In the genomic region with DNA sequence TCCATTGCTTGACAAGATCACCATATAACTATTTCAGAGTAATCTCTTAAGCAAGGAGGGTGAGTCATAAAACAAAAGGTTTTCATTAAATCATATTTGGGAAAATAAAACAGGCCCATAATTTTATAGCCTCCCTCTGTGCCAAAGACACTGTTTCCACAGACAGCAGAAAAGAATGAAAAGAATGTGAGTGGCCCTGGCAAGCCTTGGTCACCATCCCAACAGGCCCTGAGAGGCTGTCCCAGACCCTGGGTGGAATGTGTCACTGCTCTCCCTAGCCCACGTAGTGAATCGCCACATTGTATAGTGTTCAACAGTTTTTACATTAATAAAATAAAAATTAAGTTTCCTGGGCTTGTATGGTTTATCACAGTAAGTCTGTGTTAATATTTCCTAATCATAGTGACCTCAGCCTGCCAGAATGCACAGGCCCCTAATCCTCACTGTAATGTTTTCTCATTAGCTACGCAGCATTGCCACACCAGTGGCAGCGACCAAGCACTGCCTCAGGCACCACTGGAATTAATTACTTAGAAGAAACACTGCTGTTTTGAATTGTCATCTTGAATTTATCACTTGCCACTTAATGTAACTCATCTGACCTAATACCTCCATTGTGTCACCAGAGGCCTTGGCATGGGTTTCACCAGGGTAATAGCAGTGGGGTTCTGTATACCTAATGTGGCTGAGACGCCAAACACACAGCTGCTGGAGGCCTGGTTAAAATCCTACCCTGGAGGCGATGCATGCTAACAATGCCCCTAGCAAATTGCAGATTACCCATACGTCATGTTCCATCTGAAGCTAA, we compare ENCODE assay signal across 13 cellular contexts.
DNase-seq lines count a peak whose midpoint lies in the region; ATAC-seq and TF ChIP-seq lines count a peak whose summit lies in the region.
"Had no signal": no experiment of that assay in that cellular context is flagged by ENCODE, and none has a peak within 500 bp of the region (broad histone marks: within the 10 kb centered on the region; RNA-seq: fewer than 3 reads in every experiment).

No MANE protein-coding gene starts in this region.

- H3K27ac Mint-ChIP-seq in type B pancreatic cell (peak overlapping the region; percentile 65), Calu3 (ENCODE audit: unreplicated experiment) (no peak overlapping the region)
- H3K27ac Mint-ChIP-seq: activated CD4-positive, alpha-beta T cell treated with anti-CD3 and anti-CD28 coated beads, Interleukin-2, amount 10 ng/mL, durations not matched to agents 7 days and 5 days had no signal

- DNase-seq in HT-29 (ENCODE audit: low spot score) (peak; percentile 5), astrocyte of the hippocampus (ENCODE audit: low read depth, low spot score) (peak; percentile 43), kidney tubule cell (ENCODE audit: low spot score) (peak; percentile 21), type B pancreatic cell (ENCODE audit: extremely low spot score, unreplicated experiment) (no peak), Calu3 (no peak), HUDEP-2 (lab: John Stamatoyannopoulos, UW; ENCODE audit: unreplicated experiment in 76 of 76) (no peak)
- DNase-seq: activated CD4-positive, alpha-beta T cell treated with anti-CD3 and anti-CD28 coated beads, Interleukin-2, amount 10 ng/mL, durations not matched to agents 7 days and 5 days; amygdala; NCI-H1436; RPMI8226; stimulated activated CD4-positive, alpha-beta T cell treated with anti-CD3 and anti-CD28 coated beads, Interleukin-1b, Interleukin-23, amount 100 ng/mL, for 48 hours had no signal

- H3K27me3 Mint-ChIP-seq in type B pancreatic cell (no peaks in the 10 kb centered on the region), Calu3 (ENCODE audit: unreplicated experiment) (no peaks in the 10 kb centered on the region)

- ATAC-seq in HG02798 (IDR thresholded peaks at IDR 0.05; ENCODE audit: poor library complexity, unreplicated experiment) (no peak), HG02973 (IDR thresholded peaks at IDR 0.05; ENCODE audit: unreplicated experiment) (no peak)

- CTCF ChIA-PET in Calu3 (lab: Charles Lee) = interaction anchor here (0.8 kb wide), 1 partner anchor 438 kb away, joined by 4 read pairs; no protein-coding TSS in a partner anchor

- H3K9me3 Mint-ChIP-seq in type B pancreatic cell = no peaks in the 10 kb centered on the region
- H3K9me3 Mint-ChIP-seq in Calu3 (ENCODE audit: low read depth, unreplicated experiment) = no peaks in the 10 kb centered on the region
- H3K9me3 Mint-ChIP-seq: activated CD4-positive, alpha-beta T cell treated with anti-CD3 and anti-CD28 coated beads, Interleukin-2, amount 10 ng/mL, durations not matched to agents 7 days and 5 days had no signal

- H3K4me1 Mint-ChIP-seq in type B pancreatic cell (ENCODE audit: unreplicated experiment) = peaks cover 12% of the 10 kb centered on the region
- H3K4me1 Mint-ChIP-seq in Calu3 (ENCODE audit: low read depth, unreplicated experiment) = peaks cover 7% of the 10 kb centered on the region
- H3K4me1 Mint-ChIP-seq: activated CD4-positive, alpha-beta T cell treated with anti-CD3 and anti-CD28 coated beads, Interleukin-2, amount 10 ng/mL, durations not matched to agents 7 days and 5 days had no signal

- TF ChIP-seq CTCF in type B pancreatic cell (conservative IDR thresholded peaks at IDR 0.05) (no peak), Calu3 (IDR thresholded peaks at IDR 0.05; ENCODE audit: unreplicated experiment) (no peak)

- no TSS peak for BruUV-seq in Calu3 (replicated peaks; lab: Mats Ljungman, UMichigan)

- H3K4me3 Mint-ChIP-seq in type B pancreatic cell = peak overlapping the region; percentile 10
- no peak overlapping the region for H3K4me3 Mint-ChIP-seq in Calu3 (ENCODE audit: low read depth, unreplicated experiment)
- H3K4me3 Mint-ChIP-seq: activated CD4-positive, alpha-beta T cell treated with anti-CD3 and anti-CD28 coated beads, Interleukin-2, amount 10 ng/mL, durations not matched to agents 7 days and 5 days had no signal

- no peaks in the 10 kb centered on the region for H3K36me3 Mint-ChIP-seq in type B pancreatic cell
- H3K36me3 Mint-ChIP-seq in Calu3 (ENCODE audit: insufficient read depth, unreplicated experiment) = no peaks in the 10 kb centered on the region

- intact Hi-C loops in Calu3 (cut with micrococcal nuclease; ENCODE audit: unreplicated experiment) = no loop called here

Comparison
In these comparisons a context has a peak if more than half of its experiments do, and no peak if none do; other contexts are left out.
1. DNase-seq: peak in HT-29 (single experiment), astrocyte of the hippocampus (single experiment) and kidney tubule cell (single experiment); none in type B pancreatic cell (single experiment), Calu3 (single experiment) and HUDEP-2 (0 of 76).